Comparison of ENCODE assay signal across 9 cellular contexts in the genomic region with DNA sequence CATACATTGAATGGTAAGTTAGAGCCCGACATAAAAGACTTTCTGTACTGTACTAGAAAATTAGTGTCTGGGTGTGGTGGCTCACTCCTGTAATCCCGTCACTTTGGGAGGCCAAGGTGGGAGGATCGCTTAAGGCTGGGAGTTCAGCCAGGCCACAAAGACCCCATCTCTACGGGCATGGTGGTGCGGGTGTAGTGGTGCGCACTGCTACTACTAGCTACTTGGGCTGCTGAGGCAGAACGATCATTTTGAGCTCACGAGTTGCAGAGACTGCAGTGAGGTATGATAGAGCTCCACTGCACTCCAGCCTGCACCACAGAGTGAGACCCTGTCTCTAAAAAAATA. TPM values are rescaled to one million over a fixed set of nuclear protein-coding genes. Genes with fewer than 3 reads are reported as not detected.
DNase-seq lines count a peak whose midpoint lies in the region; ATAC-seq, FAIRE-seq and TF ChIP-seq lines count a peak whose summit lies in the region.
"Had no signal": no experiment of that assay in that cellular context is flagged by ENCODE, and none has a peak within 500 bp of the region (broad histone marks: within the 10 kb centered on the region; RNA-seq: fewer than 3 reads in every experiment).

No MANE protein-coding gene starts in this region.

- no peaks in the 10 kb centered on the region for H3K27me3 ChIP-seq in PC-3 (ENCODE audit: low read length)
- H3K27me3 ChIP-seq in endocrine pancreas (ENCODE audit: control insufficient read depth, insufficient read depth, low read length) = no peaks in the 10 kb centered on the region
- no peaks in the 10 kb centered on the region for H3K27me3 ChIP-seq in psoas muscle (ENCODE audit: insufficient read depth in 3 of 3, low read length in 2 of 3)

- H3K9me2 ChIP-seq in PC-3 (replicated peaks; ENCODE audit: low read length) = no peaks in the 10 kb centered on the region

- H3K4me1 ChIP-seq in PC-3 (ENCODE audit: insufficient read depth, low read length) (peaks cover 30% of the 10 kb centered on the region), endocrine pancreas (ENCODE audit: control insufficient read depth, insufficient read depth, low read length) (peaks cover 10% of the 10 kb centered on the region), psoas muscle (peaks cover 54% of the 10 kb centered on the region)

- POLR2A ChIA-PET in PC-3 (lab: Charles Lee; ENCODE audit: unreplicated experiment) = no interaction called here

- DNase-seq in GM12892 (ENCODE audit: insufficient read length) (no peak), PC-3 (no peak), psoas muscle (no peak), NCI-H2029 treated with DMSO at 0.1 percent for 48 hours (lab: John Stamatoyannopoulos, UW) (no peak), urothelium cell line (ENCODE audit: low spot score) (no peak)
- DNase-seq: activated CD8-positive, alpha-beta memory T cell treated with anti-CD3 and anti-CD28 coated beads, Interleukin-2, amount 50 U/mL, for 48 hours had no signal

- WGBS in psoas muscle, 3 donors = 74 to 75% (median 75%) methylated on average over 8 of the region's 8 CpGs

- peaks cover 86% of the 10 kb centered on the region for H3K79me2 ChIP-seq in PC-3 (ENCODE audit: low read length)

- H3K27ac ChIP-seq in PC-3 (ENCODE audit: low read length) (peak overlapping the region; percentile 82), psoas muscle (peak overlapping the region; percentile 98)

- H3K36me3 ChIP-seq in PC-3 (ENCODE audit: low read depth, low read length) = peaks cover 49% of the 10 kb centered on the region
- peaks cover 2% of the 10 kb centered on the region for H3K36me3 ChIP-seq in endocrine pancreas (ENCODE audit: control insufficient read depth, insufficient read depth, low read length)
- H3K36me3 ChIP-seq in psoas muscle (ENCODE audit: insufficient read depth in 1 of 2, low read depth in 1 of 2) = peaks cover 0 to 41% of the 10 kb centered on the region in 2 donors

- CTCF ChIA-PET in PC-3 (lab: Charles Lee) = no interaction called here

- H4K20me1 ChIP-seq in PC-3 (ENCODE audit: low read length) = peaks cover 66% of the 10 kb centered on the region

- peak overlapping the region; percentile 22 for H3K9ac ChIP-seq in PC-3 (ENCODE audit: low read length)
- no peak overlapping the region for H3K9ac ChIP-seq in endocrine pancreas (ENCODE audit: control insufficient read depth, insufficient read depth, low read length)

- BruUV-seq in PC-3 (replicated peaks; lab: Mats Ljungman, UMichigan) = no TSS peak

- TF ChIP-seq POLR2A in GM12892 (IDR thresholded peaks at IDR 0.05; ENCODE audit: low read depth, low read length) = peak; percentile 47; the same call in 1 of the 2 replicates

- TF ChIP-seq CTCF in PC-3 (conservative IDR thresholded peaks at IDR 0.05; ENCODE audit: low read depth, low read length) = no peak
- no peak for TF ChIP-seq CTCF in psoas muscle (IDR thresholded peaks at IDR 0.05)

- FAIRE-seq in GM12892 (lab: Jason Lieb, UNC) = peak; percentile 27
- FAIRE-seq in urothelium cell line (lab: Jason Lieb, UNC) = no peak

- ATAC-seq in PC-3 (no peak), psoas muscle (no peak), GM18517 (IDR thresholded peaks at IDR 0.05; ENCODE audit: unreplicated experiment) (no peak), HG03025 (IDR thresholded peaks at IDR 0.05; ENCODE audit: low FRiP score, unreplicated experiment) (no peak)

- H3K9me3 ChIP-seq in PC-3 (ENCODE audit: low read length) (no peaks in the 10 kb centered on the region), endocrine pancreas (ENCODE audit: control insufficient read depth, low read length) (no peaks in the 10 kb centered on the region), psoas muscle (no peaks in the 10 kb centered on the region)

- intact Hi-C loops in PC-3 (cut with micrococcal nuclease) (loop anchor here (2.0 kb wide), 1 partner anchor 40 kb away; no protein-coding TSS in a partner anchor), psoas muscle (cut with DNase I) (loop anchor here in 1 of 2 donors (5.0 kb wide), 1 partner anchor 432 kb away; no protein-coding TSS in a partner anchor)

- H3F3A ChIP-seq in PC-3 (ENCODE audit: low read length, unreplicated experiment) = peaks cover 5% of the 10 kb centered on the region

- no peak overlapping the region for H2AFZ ChIP-seq in PC-3 (ENCODE audit: low read length)

- H3K4me3 ChIP-seq in PC-3 (ENCODE audit: low read length) = peak overlapping the region; percentile 100
- H3K4me3 ChIP-seq in endocrine pancreas (ENCODE audit: control insufficient read depth, insufficient read depth, low read length) = peak overlapping the region; percentile 98
- peak overlapping the region; percentile 87 for H3K4me3 ChIP-seq in psoas muscle

- H3K4me2 ChIP-seq in PC-3 (ENCODE audit: low read length) = peak overlapping the region; percentile 97

RNA-seq across cellular contexts. Expression of a gene that starts 2.3 kb away (rescaled TPM):
- polyA plus RNA-seq in GM12892 (2012; ENCODE audit: missing spikeins) = 85.7 TPM
- total RNA-seq in PC-3 (2014; rRNA removed) (53.2 and 84.3 TPM in 2 replicates), psoas muscle (100 to 1,000 TPM in 1 of 4 donors, 10 to 100 TPM in 3; 72.6 to 104 (median 89.0) TPM)
- polyA plus RNA-seq in psoas muscle = 10 to 100 TPM; 51.2 to 97.7 (median 58.6) TPM
